8 cellular contexts compared by ENCODE assay signal in genomic region chr2:219178377-219179175, GRCh38. TPM values are rescaled to one million over a fixed set of nuclear protein-coding genes. Genes with fewer than 3 reads are reported as not detected.
DNase-seq lines count a peak whose midpoint lies in the region; ATAC-seq, FAIRE-seq and TF ChIP-seq lines count a peak whose summit lies in the region.

No MANE protein-coding gene starts in this region.

- POLR2A ChIA-PET in GM12878 (lab: Charles Lee): interaction anchor here (1.0 to 1.2 kb wide), 2 partner anchors 22 to 29 kb away, joined by 3 read pairs; no protein-coding TSS in a partner anchor

- no peaks in the 10 kb centered on the region for H3K27me3 ChIP-seq in SJCRH30
- H3K27me3 ChIP-seq in GM12878 (replicated peaks in 1 of 2; ENCODE audit: control insufficient read depth in 2 of 2, insufficient read depth in 2 of 2, low read length in 1 of 2): no peaks in the 10 kb centered on the region
- no peaks in the 10 kb centered on the region for H3K27me3 ChIP-seq in skeletal muscle satellite cell (ENCODE audit: control insufficient read depth, insufficient read depth, low read length)

- peaks cover 13% of the 10 kb centered on the region; the same call in 1 of the 2 replicates for H3K36me3 ChIP-seq in SJCRH30
- peaks cover 10 to 15% of the 10 kb centered on the region in 2 experiments for H3K36me3 ChIP-seq in GM12878 (ENCODE audit: control insufficient read depth in 2 of 2, insufficient read depth in 2 of 2, low read length in 1 of 2)
- peaks cover 51% of the 10 kb centered on the region for H3K36me3 ChIP-seq in skeletal muscle satellite cell (ENCODE audit: insufficient read depth, low read length)

- peak overlapping the region; percentile 85 for H3K4me3 ChIP-seq in SJCRH30
- H3K4me3 ChIP-seq in GM12878: peak overlapping the region; percentile 83
- H3K4me3 ChIP-seq in iPS-18c (ENCODE audit: insufficient read depth, low read depth, low read length): peak overlapping the region; percentile 73
- peak overlapping the region; percentile 81 for H3K4me3 ChIP-seq in skeletal muscle satellite cell (ENCODE audit: low read length)

- no peak for TF ChIP-seq CTCF in GM12878 (IDR thresholded peaks at IDR 0.05 in 2 of 3, conservative IDR thresholded peaks at IDR 0.05 in 1 of 3; ENCODE audit: control insufficient read depth in 2 of 3, extremely low read depth in 1 of 3, insufficient read depth in 1 of 3, low read depth in 3 of 3, low read length in 3 of 3)

- H4K20me1 ChIP-seq in GM12878 (ENCODE audit: control insufficient read depth, insufficient read depth): no peaks in the 10 kb centered on the region

- TF ChIP-seq POLR2A in GM12878 (IDR thresholded peaks at IDR 0.05; ENCODE audit: low read depth, low read length): no peak

- WGBS in GM12878 (ENCODE audit: insufficient coverage, insufficient replicate concordance, low lambda C conversion rate, missing lambda C conversion rate): 1% methylated on average over 30 of the region's 45 CpGs

- H2AFZ ChIP-seq in GM12878 (ENCODE audit: control insufficient read depth, low read depth, low read length): peak overlapping the region; percentile 77

- no peak for TF ChIP-seq EP300 in GM12878 (IDR thresholded peaks at IDR 0.05; ENCODE audit: borderline replicate concordance in 1 of 2, control insufficient read depth in 1 of 2, low read depth in 2 of 2, low read length in 2 of 2)

- RAD21 ChIA-PET in GM12878 (lab: Charles Lee; ENCODE audit: unreplicated experiment): no interaction called here

- H3K4me2 ChIP-seq in GM12878 (ENCODE audit: control insufficient read depth, insufficient read depth) (peak overlapping the region; percentile 89), skeletal muscle satellite cell (ENCODE audit: low read length) (peak overlapping the region; percentile 87)

- SMC1A ChIA-PET in GM12878 (lab: Charles Lee; ENCODE audit: uncharacterized antibody, unreplicated experiment): interaction anchor here (1.0 to 1.7 kb wide), 2 partner anchors 8 to 14 kb away, joined by 3 to 4 read pairs; no protein-coding TSS in a partner anchor

- CTCF ChIA-PET in GM12878 (lab: Yijun Ruan, JAX): interaction anchor here (1.0 to 1.9 kb wide), 2 partner anchors 8 to 22 kb away, joined by 3 to 8 read pairs; partner anchors contain the start of gene SLC23A3

- no peak for FAIRE-seq in GM12878 (lab: Jason Lieb, UNC)

- H3K9ac ChIP-seq in GM12878 (ENCODE audit: control insufficient read depth, insufficient read depth, low read length): peak overlapping the region; percentile 72
- H3K9ac ChIP-seq in skeletal muscle satellite cell (ENCODE audit: low read depth, low read length): peak overlapping the region; percentile 88

- intact Hi-C loops in GM12878 (cut with micrococcal nuclease; ENCODE audit: unreplicated experiment): loop anchor here (5.0 kb wide), 3 partner anchors 99 to 209 kb away; partner anchors contain the start of genes DNAJB2 and DNPEP

- in situ Hi-C loops in ACHN (cut with HindIII; ENCODE audit: low pct_ligation_motif_present, low pct_unique_long_range_greater_than_20kb, low sequenced_read_pairs) (no loop called here), GM12878 (cut with MboI) (no loop called here)

- ATAC-seq in GM18873 (IDR thresholded peaks at IDR 0.05; ENCODE audit: low FRiP score, unreplicated experiment) (peak; percentile 5), HG03103 (IDR thresholded peaks at IDR 0.05; ENCODE audit: low read depth, unreplicated experiment) (peak; percentile 19), GM12878 (peak; percentile 2)

- no peak overlapping the region; the same call in 1 of the 2 replicates for H3K27ac ChIP-seq in SJCRH30
- H3K27ac ChIP-seq in GM12878 (ENCODE audit: control insufficient read depth, insufficient read depth): peak overlapping the region; percentile 49

- DNase-seq in ACHN (peak; percentile 40), SJCRH30 (peak; percentile 32 to 38), GM12878 (ENCODE audit: low read depth, low spot score) (no peak), middle frontal gyrus (ENCODE audit: extremely low spot score, low spot score) (no peak)

- no peaks in the 10 kb centered on the region for H3K9me3 ChIP-seq in SJCRH30 (replicated peaks)
- H3K9me3 ChIP-seq in GM12878 (replicated peaks; ENCODE audit: control insufficient read depth, insufficient read depth, low read length): no peaks in the 10 kb centered on the region
- no peaks in the 10 kb centered on the region for H3K9me3 ChIP-seq in iPS-18c (ENCODE audit: control insufficient read depth, insufficient read depth, low read length)
- H3K9me3 ChIP-seq in skeletal muscle satellite cell (replicated peaks; ENCODE audit: low read length): no peaks in the 10 kb centered on the region

- H3K4me1 ChIP-seq in SJCRH30 (0 out of 2 replicates have a peak, but pooled peaks cover 5% of the 10 kb centered on the region), GM12878 (ENCODE audit: control insufficient read depth, insufficient read depth, low read length) (peaks cover 10% of the 10 kb centered on the region), skeletal muscle satellite cell (ENCODE audit: control insufficient read depth, insufficient read depth, low read length) (peaks cover 22% of the 10 kb centered on the region)

- peaks cover 32% of the 10 kb centered on the region for H3K79me2 ChIP-seq in GM12878 (ENCODE audit: control insufficient read depth, insufficient read depth, low read length)

- no TSS peak for BruUV-seq in GM12878 (replicated peaks; lab: Mats Ljungman, UMichigan)

- TF ChIP-seq RAD21 in GM12878 (IDR thresholded peaks at IDR 0.05; ENCODE audit: insufficient read depth, low read depth, low read length): no peak

RNA-seq across cellular contexts. Expression of gene RETREG2, which starts 0.5 kb away (rescaled TPM):
- 32.0 and 38.0 TPM in 2 replicates for total RNA-seq in SJCRH30 (2014; rRNA removed; shearing (Covaris generic))
- total RNA-seq in GM12878 (2013; cell fraction: nucleolus; rRNA removed): 46.6 and 56.9 TPM in 2 replicates
- total RNA-seq in GM12878 (2014; rRNA removed) (35.5 and 35.9 TPM in 2 replicates), GM12878 (2014; rRNA removed; fragmentation: Illumina TruSeq; extraction: Trizol) (22.4 and 24.3 TPM in 2 replicates), GM12878 (2021) (50.8 and 53.4 TPM in 2 replicates)
- polyA plus RNA-seq in GM12878 (2011; ENCODE audit: low read depth): 25.8 TPM
- polyA plus RNA-seq in GM12878 (2011; rRNA removed) (54.9 and 72.0 TPM in 2 replicates), GM12878 (2014; fragmentation: Illumina TruSeq; extraction: Trizol) (28.4 and 31.5 TPM in 2 replicates), GM12878 (2014; fragmentation: Nextera tagmentation; extraction: Ambion mirVana) (10 to 100 TPM; 10.1 to 25.2 TPM), GM12878 (2014; rRNA removed) (31.4 and 38.1 TPM in 2 replicates), GM12878 (2016; fragmentation: Nextera tagmentation; extraction: Ambion mirVana) (10 to 100 TPM; 19.5 to 21.1 TPM)
- polyA plus RNA-seq in GM12878 (2011; cell fraction: cytosol; rRNA removed): 80.0 and 82.2 TPM in 2 replicates
- 94.5 and 107 TPM in 2 replicates for polyA plus RNA-seq in GM12878 (2011; cell fraction: nucleus; rRNA removed)
- polyA plus RNA-seq in GM12878 (2012): 41.6 and 44.1 TPM in 2 replicates
- 103 and 115 TPM in 2 replicates for polyA minus RNA-seq in GM12878 (2011; rRNA and poly(A)+ RNA removed)
- 19.8 and 20.3 TPM in 2 replicates for polyA minus RNA-seq in GM12878 (2011; cell fraction: cytosol; rRNA and poly(A)+ RNA removed)
- 64.7 and 83.1 TPM in 2 replicates for polyA minus RNA-seq in GM12878 (2011; cell fraction: nucleus; rRNA and poly(A)+ RNA removed)
- 38.5 and 56.1 TPM in 2 replicates for total RNA-seq in skeletal muscle satellite cell (2012; rRNA removed)

RNA-seq across cellular contexts. Expression of gene CNPPD1, which starts 1.9 kb away (rescaled TPM):
- 13.0 and 13.3 TPM in 2 replicates for total RNA-seq in SJCRH30 (2014; rRNA removed; shearing (Covaris generic))
- total RNA-seq in GM12878 (2013; cell fraction: nucleolus; rRNA removed): 16.2 TPM in 2 replicates
- total RNA-seq in GM12878 (2014; rRNA removed): 43.5 and 46.4 TPM in 2 replicates
- total RNA-seq in GM12878 (2014; rRNA removed; fragmentation: Illumina TruSeq; extraction: Trizol): 23.1 and 24.2 TPM in 2 replicates
- 64.1 and 67.8 TPM in 2 replicates for total RNA-seq in GM12878 (2021)
- 17.4 TPM for polyA plus RNA-seq in GM12878 (2011; ENCODE audit: low read depth)
- polyA plus RNA-seq in GM12878 (2011; rRNA removed): 21.4 and 41.8 TPM in 2 replicates
- 50.8 and 51.1 TPM in 2 replicates for polyA plus RNA-seq in GM12878 (2011; cell fraction: cytosol; rRNA removed)
- 63.3 and 80.1 TPM in 2 replicates for polyA plus RNA-seq in GM12878 (2011; cell fraction: nucleus; rRNA removed)
- polyA plus RNA-seq in GM12878 (2012): 36.1 and 40.4 TPM in 2 replicates
- polyA plus RNA-seq in GM12878 (2014; fragmentation: Illumina TruSeq; extraction: Trizol): 17.1 and 31.9 TPM in 2 replicates
- polyA plus RNA-seq in GM12878 (2014; fragmentation: Nextera tagmentation; extraction: Ambion mirVana): 10 to 100 TPM; 12.2 to 24.2 TPM
- polyA plus RNA-seq in GM12878 (2014; rRNA removed): 45.0 and 50.6 TPM in 2 replicates
- 10 to 100 TPM; 81.2 to 86.6 TPM for polyA plus RNA-seq in GM12878 (2016; fragmentation: Nextera tagmentation; extraction: Ambion mirVana)
- polyA minus RNA-seq in GM12878 (2011; rRNA and poly(A)+ RNA removed): 20.7 and 25.3 TPM in 2 replicates
- 7.4 and 10.6 TPM in 2 replicates for polyA minus RNA-seq in GM12878 (2011; cell fraction: cytosol; rRNA and poly(A)+ RNA removed)
- polyA minus RNA-seq in GM12878 (2011; cell fraction: nucleus; rRNA and poly(A)+ RNA removed): 9.4 and 18.3 TPM in 2 replicates
- 15.0 and 18.1 TPM in 2 replicates for total RNA-seq in skeletal muscle satellite cell (2012; rRNA removed)

RNA-seq across cellular contexts. Expression of gene SLC23A3, which starts 8.7 kb away (rescaled TPM):
- 0.10 and 0.13 TPM in 2 replicates for total RNA-seq in SJCRH30 (2014; rRNA removed; shearing (Covaris generic))
- total RNA-seq in GM12878 (2013; cell fraction: nucleolus; rRNA removed): 3.4 and 4.5 TPM in 2 replicates
- total RNA-seq in GM12878 (2014; rRNA removed) (0.40 and 0.82 TPM in 2 replicates), GM12878 (2014; rRNA removed; fragmentation: Illumina TruSeq; extraction: Trizol) (0.41 and 0.45 TPM in 2 replicates), GM12878 (2021) (0.37 and 1.0 TPM in 2 replicates)
- 0.12 TPM for polyA plus RNA-seq in GM12878 (2011; ENCODE audit: low read depth)
- polyA plus RNA-seq in GM12878 (2011; rRNA removed) (0.52 and 0.54 TPM in 2 replicates), GM12878 (2014; fragmentation: Illumina TruSeq; extraction: Trizol) (0.37 and 0.52 TPM in 2 replicates), GM12878 (2014; fragmentation: Nextera tagmentation; extraction: Ambion mirVana) (under 1 TPM in 1 of 2 experiments, not detected in 1; 0.07 TPM), GM12878 (2014; rRNA removed) (0.44 and 0.69 TPM in 2 replicates), GM12878 (2016; fragmentation: Nextera tagmentation; extraction: Ambion mirVana) (under 1 TPM; 0.19 to 0.26 TPM)
- polyA plus RNA-seq in GM12878 (2011; cell fraction: cytosol; rRNA removed): 0.37 and 0.62 TPM in 2 replicates
- polyA plus RNA-seq in GM12878 (2011; cell fraction: nucleus; rRNA removed): 3.9 and 5.1 TPM in 2 replicates
- polyA plus RNA-seq in GM12878 (2012): 0.14 and 0.18 TPM in 2 replicates
- polyA minus RNA-seq in GM12878 (2011; rRNA and poly(A)+ RNA removed): 1.6 and 2.0 TPM in 2 replicates
- polyA minus RNA-seq in GM12878 (2011; cell fraction: cytosol; rRNA and poly(A)+ RNA removed): not detected in 2 replicates
- polyA minus RNA-seq in GM12878 (2011; cell fraction: nucleus; rRNA and poly(A)+ RNA removed): 1.8 and 3.5 TPM in 2 replicates
- total RNA-seq in skeletal muscle satellite cell (2012; rRNA removed): 0.25 and 0.44 TPM in 2 replicates

RNA-seq across cellular contexts. Expression of gene NHEJ1, which starts 18.0 kb away (rescaled TPM):
- 19.6 and 21.7 TPM in 2 replicates for total RNA-seq in SJCRH30 (2014; rRNA removed; shearing (Covaris generic))
- 11.6 and 14.0 TPM in 2 replicates for total RNA-seq in GM12878 (2013; cell fraction: nucleolus; rRNA removed)
- total RNA-seq in GM12878 (2014; rRNA removed) (15.6 and 16.0 TPM in 2 replicates), GM12878 (2014; rRNA removed; fragmentation: Illumina TruSeq; extraction: Trizol) (11.3 and 12.3 TPM in 2 replicates), GM12878 (2021) (11.3 and 13.8 TPM in 2 replicates)
- 6.9 TPM for polyA plus RNA-seq in GM12878 (2011; ENCODE audit: low read depth)
- polyA plus RNA-seq in GM12878 (2011; rRNA removed) (15.7 and 17.7 TPM in 2 replicates), GM12878 (2014; fragmentation: Illumina TruSeq; extraction: Trizol) (15.3 and 16.5 TPM in 2 replicates), GM12878 (2014; fragmentation: Nextera tagmentation; extraction: Ambion mirVana) (10 to 100 TPM; 17.8 to 20.2 TPM), GM12878 (2014; rRNA removed) (11.8 and 13.8 TPM in 2 replicates), GM12878 (2016; fragmentation: Nextera tagmentation; extraction: Ambion mirVana) (10 to 100 TPM; 17.4 TPM)
- 18.7 and 19.7 TPM in 2 replicates for polyA plus RNA-seq in GM12878 (2011; cell fraction: cytosol; rRNA removed)
- 8.4 and 9.3 TPM in 2 replicates for polyA plus RNA-seq in GM12878 (2011; cell fraction: nucleus; rRNA removed)
- polyA plus RNA-seq in GM12878 (2012): 6.5 and 9.0 TPM in 2 replicates
- polyA minus RNA-seq in GM12878 (2011; rRNA and poly(A)+ RNA removed): 31.9 and 42.7 TPM in 2 replicates
- polyA minus RNA-seq in GM12878 (2011; cell fraction: cytosol; rRNA and poly(A)+ RNA removed): 6.9 and 7.1 TPM in 2 replicates
- 5.9 and 11.8 TPM in 2 replicates for polyA minus RNA-seq in GM12878 (2011; cell fraction: nucleus; rRNA and poly(A)+ RNA removed)
- 13.4 and 15.5 TPM in 2 replicates for total RNA-seq in skeletal muscle satellite cell (2012; rRNA removed)

RNA-seq across cellular contexts. Expression of gene ZFAND2B, which starts 28.0 kb away (rescaled TPM):
- total RNA-seq in SJCRH30 (2014; rRNA removed; shearing (Covaris generic)): 16.0 and 16.2 TPM in 2 replicates
- 12.3 and 15.3 TPM in 2 replicates for total RNA-seq in GM12878 (2013; cell fraction: nucleolus; rRNA removed)
- 24.7 and 28.1 TPM in 2 replicates for total RNA-seq in GM12878 (2014; rRNA removed)
- total RNA-seq in GM12878 (2014; rRNA removed; fragmentation: Illumina TruSeq; extraction: Trizol): 13.8 and 14.8 TPM in 2 replicates
- total RNA-seq in GM12878 (2021): 23.1 and 26.8 TPM in 2 replicates
- 10.0 TPM for polyA plus RNA-seq in GM12878 (2011; ENCODE audit: low read depth)
- polyA plus RNA-seq in GM12878 (2011; rRNA removed): 13.4 and 21.4 TPM in 2 replicates
- polyA plus RNA-seq in GM12878 (2011; cell fraction: cytosol; rRNA removed): 37.3 and 47.5 TPM in 2 replicates
- polyA plus RNA-seq in GM12878 (2011; cell fraction: nucleus; rRNA removed): 72.2 and 87.3 TPM in 2 replicates
- 17.6 and 24.6 TPM in 2 replicates for polyA plus RNA-seq in GM12878 (2012)
- polyA plus RNA-seq in GM12878 (2014; fragmentation: Illumina TruSeq; extraction: Trizol): 14.3 and 18.7 TPM in 2 replicates
- 10 to 100 TPM in 1 of 2 experiments, 1 to 10 TPM in 1; 5.4 to 10.7 TPM for polyA plus RNA-seq in GM12878 (2014; fragmentation: Nextera tagmentation; extraction: Ambion mirVana)
- 26.8 and 28.3 TPM in 2 replicates for polyA plus RNA-seq in GM12878 (2014; rRNA removed)
- polyA plus RNA-seq in GM12878 (2016; fragmentation: Nextera tagmentation; extraction: Ambion mirVana): 10 to 100 TPM; 23.4 to 26.7 TPM
- 24.4 and 33.8 TPM in 2 replicates for polyA minus RNA-seq in GM12878 (2011; rRNA and poly(A)+ RNA removed)
- 4.9 and 7.0 TPM in 2 replicates for polyA minus RNA-seq in GM12878 (2011; cell fraction: cytosol; rRNA and poly(A)+ RNA removed)
- polyA minus RNA-seq in GM12878 (2011; cell fraction: nucleus; rRNA and poly(A)+ RNA removed): 17.4 and 24.7 TPM in 2 replicates
- 15.7 and 15.9 TPM in 2 replicates for total RNA-seq in skeletal muscle satellite cell (2012; rRNA removed)

Comparison
In these comparisons a context has a peak if more than half of its experiments do, and no peak if none do; other contexts are left out.
1. DNase-seq: peak in ACHN (single experiment) and SJCRH30 (2 of 2); none in GM12878 (single experiment) and middle frontal gyrus (single experiment).
2. Peak in every context shown above with its lines, with median percentiles within 50 percentile points of each other: ATAC-seq and H3K4me3 ChIP-seq.